In the genomic region with DNA sequence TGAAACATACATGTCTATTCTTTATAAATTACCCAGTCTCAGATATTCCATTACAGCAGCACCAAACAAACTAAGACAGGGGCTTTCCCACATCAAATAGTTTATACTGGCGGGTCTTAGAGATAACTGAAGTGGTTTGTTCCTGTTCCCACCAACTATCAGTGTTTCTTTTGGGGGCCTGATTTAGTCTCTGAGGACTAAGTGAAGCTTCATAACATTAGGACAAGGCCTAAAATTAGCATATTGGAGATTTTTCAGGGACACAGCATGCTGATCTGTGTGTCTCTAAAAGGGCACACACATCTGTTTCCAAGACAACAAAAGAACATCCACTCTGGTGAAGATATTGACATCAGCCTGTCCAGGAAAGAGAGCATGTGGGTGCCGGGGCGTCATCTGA, we compare ENCODE assay signal across 12 cellular contexts.
"Had no signal": no experiment of that assay in that cellular context is flagged by ENCODE, and none has a peak within 500 bp of the region (broad histone marks: within the 10 kb centered on the region; RNA-seq: fewer than 3 reads in every experiment).

No MANE protein-coding gene starts in this region.

- DNase-seq: effector memory CD4-positive, alpha-beta T cell; immature natural killer cell; natural killer cell; posterior cingulate gyrus; small intestine; stimulated activated CD4-positive, alpha-beta T cell treated with anti-CD3 and anti-CD28 coated beads, Interleukin-4, amount 100 ng/mL, for 1 hour; stimulated activated CD8-positive, alpha-beta memory T cell treated with anti-CD3 and anti-CD28 coated beads, Interleukin-4, amount 100 ng/mL, for 48 hours; trophoblast cell had no signal

- H3K4me1 Mint-ChIP-seq: immature natural killer cell; neural crest cell; stimulated activated effector memory CD8-positive, alpha-beta T cell treated with anti-CD3 and anti-CD28 coated beads, Interleukin-12 subunit alpha, Interleukin-12 subunit beta, amount 100 ng/mL, for 72 hours had no signal

- H3K27ac Mint-ChIP-seq: immature natural killer cell; mesothelial cell of epicardium; natural killer cell; stimulated activated effector memory CD8-positive, alpha-beta T cell treated with anti-CD3 and anti-CD28 coated beads, Interleukin-12 subunit alpha, Interleukin-12 subunit beta, amount 100 ng/mL, for 72 hours had no signal

- H3K9me3 Mint-ChIP-seq: mesothelial cell of epicardium, natural killer cell, neural crest cell had no signal

- H3K36me3 Mint-ChIP-seq: immature natural killer cell; mesothelial cell of epicardium; natural killer cell; stimulated activated effector memory CD8-positive, alpha-beta T cell treated with anti-CD3 and anti-CD28 coated beads, Interleukin-12 subunit alpha, Interleukin-12 subunit beta, amount 100 ng/mL, for 72 hours had no signal

- ATAC-seq: esophagus mucosa; natural killer cell; stimulated activated effector memory CD8-positive, alpha-beta T cell treated with anti-CD3 and anti-CD28 coated beads, Interleukin-12 subunit alpha, Interleukin-12 subunit beta, amount 100 ng/mL, for 72 hours had no signal

- H3K4me3 Mint-ChIP-seq: immature natural killer cell; mesothelial cell of epicardium; natural killer cell; neural crest cell; stimulated activated effector memory CD8-positive, alpha-beta T cell treated with anti-CD3 and anti-CD28 coated beads, Interleukin-12 subunit alpha, Interleukin-12 subunit beta, amount 100 ng/mL, for 72 hours had no signal
